1 cellular context compared by ENCODE assay signal in genomic region chr11:8701891-8702597, GRCh38.
TF ChIP-seq lines count a peak whose summit lies in the region.

No MANE protein-coding gene starts in this region.

TF ChIP-seq in K562, 482 proteins besides CTCF, POLR2A, EP300 and RAD21:
- TF ChIP-seq ZNF134 (CRISPR knock-in tag; conservative IDR thresholded peaks at IDR 0.05), result peak; percentile 74; the same call in 1 of the 2 replicates
- TF ChIP-seq CBFA2T3 (IDR thresholded peaks at IDR 0.05), result peak; percentile 27; the same call in 1 of the 2 replicates
- no peak for TF ChIP-seq ZFP1 (CRISPR knock-in tag; IDR thresholded peaks at IDR 0.05)
TF ChIP-seq in K562: peak in this region for 2.
